Comparison of ENCODE assay signal across 8 cellular contexts in the genomic region with DNA sequence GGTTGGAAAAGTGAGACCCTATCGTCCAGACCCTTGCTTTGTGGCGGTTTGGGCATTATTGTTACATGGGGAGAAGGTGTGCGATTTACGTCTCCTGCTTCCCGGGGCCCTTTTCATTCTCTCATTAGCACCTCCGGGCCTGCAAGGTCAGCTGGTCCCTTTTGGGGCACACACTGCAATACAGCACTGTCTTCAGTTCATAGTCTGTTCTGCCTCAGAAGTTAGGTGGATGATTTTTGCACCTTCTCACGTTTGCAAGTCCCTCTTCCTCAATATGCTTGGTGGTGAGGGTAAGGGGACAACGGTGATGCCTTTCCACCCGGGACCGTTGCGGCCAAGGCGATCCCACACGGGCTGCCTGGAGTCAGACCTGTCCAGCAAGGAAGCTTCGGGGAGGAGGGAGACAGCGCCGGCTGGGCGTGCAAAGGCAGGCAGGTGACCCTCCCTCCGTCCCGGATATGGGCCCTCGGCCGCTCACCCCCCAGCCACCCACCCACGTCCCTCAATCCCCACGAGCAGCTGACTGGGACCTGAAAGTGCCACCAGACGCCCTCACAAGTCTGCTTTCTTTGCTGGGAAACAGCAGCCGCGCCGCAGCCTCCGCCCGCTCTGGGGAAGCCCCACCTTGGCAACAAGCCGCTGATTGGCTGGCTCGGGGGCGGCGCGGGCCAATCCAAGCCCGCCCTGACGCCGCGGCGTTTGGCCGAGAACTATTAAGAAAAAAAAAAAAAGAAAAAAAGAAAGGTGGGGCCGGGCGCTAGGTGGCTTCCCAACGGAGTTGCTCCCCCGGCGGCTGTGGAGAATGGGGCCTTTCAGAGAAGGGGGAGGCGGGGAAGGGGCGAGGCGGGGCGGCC. TPM values are rescaled to one million over a fixed set of nuclear protein-coding genes. Genes with fewer than 3 reads are reported as not detected.
DNase-seq lines count a peak whose midpoint lies in the region; ATAC-seq and TF ChIP-seq lines count a peak whose summit lies in the region.

No MANE protein-coding gene starts in this region.

- TF ChIP-seq CTCF in AG09319 (IDR thresholded peaks at IDR 0.05; ENCODE audit: low read depth, low read length) (no peak), kidney epithelial cell (IDR thresholded peaks at IDR 0.05; ENCODE audit: insufficient read depth, low read length, poor library complexity, severe bottlenecking) (no peak)

- no peaks in the 10 kb centered on the region for H3K27me3 ChIP-seq in kidney epithelial cell (ENCODE audit: control insufficient read depth, insufficient read depth, low read length)

- ATAC-seq in GM19043 (IDR thresholded peaks at IDR 0.05; ENCODE audit: low read depth, unreplicated experiment) (peak; percentile 58), HG03354 (IDR thresholded peaks at IDR 0.05; ENCODE audit: poor library complexity, severe bottlenecking, unreplicated experiment) (peak; percentile 76)

- H3K36me3 ChIP-seq in kidney epithelial cell (ENCODE audit: control insufficient read depth, insufficient read depth, low read length) = no peaks in the 10 kb centered on the region

- peak overlapping the region; percentile 34 for H3K4me3 ChIP-seq in kidney epithelial cell (ENCODE audit: low read depth, low read length)

- DNase-seq in AG09319 (ENCODE audit: extremely low read depth, low read depth) (peak; percentile 49), NCI-H446 (lab: John Stamatoyannopoulos, UW) (peak; percentile 93 to 96), cerebellum (ENCODE audit: low spot score) (peak; percentile 97), kidney epithelial cell (ENCODE audit: low read depth) (peak; percentile 51)
- DNase-seq in activated CD4-positive, CD25-positive, alpha-beta regulatory T cell treated with anti-CD3 and anti-CD28 coated beads, Interleukin-2, amount 50 U/mL, for 72 hours = peak; percentile 91
- peak; percentile 88 to 90 for DNase-seq in stimulated activated CD4-positive, alpha-beta T cell treated with anti-CD3 and anti-CD28 coated beads, Interleukin-15, amount 100 ng/mL, for 48 hours (ENCODE audit: low read depth in 2 of 2)

RNA-seq across cellular contexts. Expression of a gene that starts 21.7 kb away (rescaled TPM):
- total RNA-seq in cerebellum = 17.4 TPM
- 24.1 and 24.3 TPM in 2 replicates for total RNA-seq in kidney epithelial cell

RNA-seq across cellular contexts. Expression of a gene that starts 23.9 kb away (rescaled TPM):
- 1.6 TPM for total RNA-seq in cerebellum
- total RNA-seq in kidney epithelial cell = 0.62 and 0.79 TPM in 2 replicates

Comparison
In these comparisons a context has a peak if more than half of its experiments do, and no peak if none do; other contexts are left out.
1. Peak in every context shown above with its lines: DNase-seq, ATAC-seq and H3K4me3 ChIP-seq.